10 cellular contexts compared by ENCODE assay signal in genomic region chr3:177338697-177339219, GRCh38.
A peak's percentile ranks its signal among the peaks of the same experiment; 100 is the strongest.
DNase-seq lines count a peak whose midpoint lies in the region; ATAC-seq and TF ChIP-seq lines count a peak whose summit lies in the region.
"Had no signal": no experiment of that assay in that cellular context is flagged by ENCODE, and none has a peak within 500 bp of the region (broad histone marks: within the 10 kb centered on the region; RNA-seq: fewer than 3 reads in every experiment).

No MANE protein-coding gene starts in this region.

- H3K36me3 ChIP-seq in esophagus squamous epithelium: no peaks in the 10 kb centered on the region
- H3K36me3 ChIP-seq: BLaER1 had no signal

- H3K4me3 Mint-ChIP-seq in activated CD4-positive, alpha-beta memory T cell treated with anti-CD3 and anti-CD28 coated beads for 36 hours: no peak overlapping the region
- H3K4me3 Mint-ChIP-seq in activated CD4-positive, alpha-beta memory T cell treated with anti-CD3 and anti-CD28 coated beads, Interleukin-2, amount 10 ng/mL, durations not matched to agents 7 days and 5 days: no peak overlapping the region
- H3K4me3 Mint-ChIP-seq in stimulated activated memory B cell treated with anti-CD40 and anti-IgM and Interleukin-4, amounts not matched to agents 10 μg/mL and 1 μg/mL and 100 μg/mL, for 72 hours: no peak overlapping the region

- no peaks in the 10 kb centered on the region for H3K27me3 ChIP-seq in esophagus squamous epithelium
- H3K27me3 ChIP-seq: BLaER1 had no signal

- 72 to 84% methylated on average over 3 of the region's 3 CpGs for WGBS in esophagus squamous epithelium, 2 donors

- peaks cover 4% of the 10 kb centered on the region for H3K27me3 Mint-ChIP-seq in activated CD4-positive, alpha-beta memory T cell treated with anti-CD3 and anti-CD28 coated beads for 36 hours
- no peaks in the 10 kb centered on the region for H3K27me3 Mint-ChIP-seq in activated CD4-positive, alpha-beta memory T cell treated with anti-CD3 and anti-CD28 coated beads, Interleukin-2, amount 10 ng/mL, durations not matched to agents 7 days and 5 days
- H3K27me3 Mint-ChIP-seq in stimulated activated memory B cell treated with anti-CD40 and anti-IgM and Interleukin-4, amounts not matched to agents 10 μg/mL and 1 μg/mL and 100 μg/mL, for 72 hours: no peaks in the 10 kb centered on the region

- peak; percentile 49 for ATAC-seq in stimulated activated memory B cell treated with anti-CD40 and anti-IgM and Interleukin-4, amounts not matched to agents 10 μg/mL and 1 μg/mL and 100 μg/mL, for 72 hours

- H3K36me3 Mint-ChIP-seq in activated CD4-positive, alpha-beta memory T cell treated with anti-CD3 and anti-CD28 coated beads for 36 hours: no peaks in the 10 kb centered on the region
- no peaks in the 10 kb centered on the region for H3K36me3 Mint-ChIP-seq in activated CD4-positive, alpha-beta memory T cell treated with anti-CD3 and anti-CD28 coated beads, Interleukin-2, amount 10 ng/mL, durations not matched to agents 7 days and 5 days (ENCODE audit: low read depth)
- H3K36me3 Mint-ChIP-seq in stimulated activated memory B cell treated with anti-CD40 and anti-IgM and Interleukin-4, amounts not matched to agents 10 μg/mL and 1 μg/mL and 100 μg/mL, for 72 hours: no peaks in the 10 kb centered on the region

- TF ChIP-seq CTCF in esophagus squamous epithelium (IDR thresholded peaks at IDR 0.05): no peak

- H3K9me3 Mint-ChIP-seq in activated CD4-positive, alpha-beta memory T cell treated with anti-CD3 and anti-CD28 coated beads for 36 hours: no peaks in the 10 kb centered on the region
- H3K9me3 Mint-ChIP-seq in activated CD4-positive, alpha-beta memory T cell treated with anti-CD3 and anti-CD28 coated beads, Interleukin-2, amount 10 ng/mL, durations not matched to agents 7 days and 5 days: no peaks in the 10 kb centered on the region
- no peaks in the 10 kb centered on the region for H3K9me3 Mint-ChIP-seq in stimulated activated memory B cell treated with anti-CD40 and anti-IgM and Interleukin-4, amounts not matched to agents 10 μg/mL and 1 μg/mL and 100 μg/mL, for 72 hours

- DNase-seq in activated CD4-positive, alpha-beta memory T cell treated with anti-CD3 and anti-CD28 coated beads for 36 hours: no peak
- DNase-seq in activated CD4-positive, alpha-beta memory T cell treated with anti-CD3 and anti-CD28 coated beads, Interleukin-2, amount 10 ng/mL, durations not matched to agents 7 days and 5 days: no peak
- DNase-seq in M059J (ENCODE audit: low read depth) (peak; percentile 27), dermis blood vessel endothelial cell (peak; percentile 32), esophagus squamous epithelium (lab: John Stamatoyannopoulos, UW) (no peak), ureter (ENCODE audit: low spot score) (no peak), NCI-H345 treated with DMSO at 0.1 percent for 48 hours (lab: John Stamatoyannopoulos, UW; ENCODE audit: unreplicated experiment) (no peak)
- DNase-seq: NCI-H187 treated with DMSO at 0.1 percent for 48 hours had no signal

- intact Hi-C loops in activated CD4-positive, alpha-beta memory T cell treated with anti-CD3 and anti-CD28 coated beads for 36 hours (cut with micrococcal nuclease): no loop called here
- intact Hi-C loops in esophagus squamous epithelium (cut with DNase I): no loop called here

- POLR2A ChIA-PET in activated CD4-positive, alpha-beta memory T cell treated with anti-CD3 and anti-CD28 coated beads for 36 hours (lab: Charles Lee): interaction anchor here (0.9 kb wide), 1 partner anchor 191 kb away, joined by 3 read pairs; no protein-coding TSS in a partner anchor
- POLR2A ChIA-PET in activated CD4-positive, alpha-beta memory T cell treated with anti-CD3 and anti-CD28 coated beads, Interleukin-2, amount 10 ng/mL, durations not matched to agents 7 days and 5 days (lab: Charles Lee): interaction anchor here (1.8 kb wide), 1 partner anchor 8 kb away, joined by 6 read pairs; no protein-coding TSS in a partner anchor

- H3K4me1 Mint-ChIP-seq in activated CD4-positive, alpha-beta memory T cell treated with anti-CD3 and anti-CD28 coated beads for 36 hours (ENCODE audit: low read depth): peaks cover 35% of the 10 kb centered on the region
- peaks cover 25% of the 10 kb centered on the region for H3K4me1 Mint-ChIP-seq in activated CD4-positive, alpha-beta memory T cell treated with anti-CD3 and anti-CD28 coated beads, Interleukin-2, amount 10 ng/mL, durations not matched to agents 7 days and 5 days
- H3K4me1 Mint-ChIP-seq in stimulated activated memory B cell treated with anti-CD40 and anti-IgM and Interleukin-4, amounts not matched to agents 10 μg/mL and 1 μg/mL and 100 μg/mL, for 72 hours: peaks cover 51% of the 10 kb centered on the region

- peak overlapping the region; percentile 38 for H3K27ac Mint-ChIP-seq in activated CD4-positive, alpha-beta memory T cell treated with anti-CD3 and anti-CD28 coated beads for 36 hours
- H3K27ac Mint-ChIP-seq in activated CD4-positive, alpha-beta memory T cell treated with anti-CD3 and anti-CD28 coated beads, Interleukin-2, amount 10 ng/mL, durations not matched to agents 7 days and 5 days: no peak overlapping the region
- H3K27ac Mint-ChIP-seq in stimulated activated memory B cell treated with anti-CD40 and anti-IgM and Interleukin-4, amounts not matched to agents 10 μg/mL and 1 μg/mL and 100 μg/mL, for 72 hours: peak overlapping the region; percentile 88

- no peak overlapping the region for H3K27ac ChIP-seq in esophagus squamous epithelium
- H3K27ac ChIP-seq: BLaER1 had no signal

- TF ChIP-seq POLR2A in esophagus squamous epithelium (IDR thresholded peaks at IDR 0.05): no peak

- no peak overlapping the region for H3K4me3 ChIP-seq in esophagus squamous epithelium
- H3K4me3 ChIP-seq: BLaER1 had no signal

- peaks cover 0 to 41% (median 8%) of the 10 kb centered on the region in 3 donors for H3K4me1 ChIP-seq in esophagus squamous epithelium

- H3K9me3 ChIP-seq in esophagus squamous epithelium: no peaks in the 10 kb centered on the region

- CTCF ChIA-PET in activated CD4-positive, alpha-beta memory T cell treated with anti-CD3 and anti-CD28 coated beads for 36 hours (lab: Charles Lee): interaction anchor here (2.2 kb wide), 1 partner anchor 21 kb away, joined by 8 read pairs; no protein-coding TSS in a partner anchor
- CTCF ChIA-PET in activated CD4-positive, alpha-beta memory T cell treated with anti-CD3 and anti-CD28 coated beads, Interleukin-2, amount 10 ng/mL, durations not matched to agents 7 days and 5 days (lab: Charles Lee): interaction anchor here (0.7 kb wide), 1 partner anchor 22 kb away, joined by 3 read pairs; no protein-coding TSS in a partner anchor

Comparison
In these comparisons a context has a peak if more than half of its experiments do, and no peak if none do; other contexts are left out.
1. DNase-seq: peak in M059J (single experiment) and dermis blood vessel endothelial cell (single experiment); none in activated CD4-positive, alpha-beta memory T cell treated with anti-CD3 and anti-CD28 coated beads for 36 hours (single experiment), activated CD4-positive, alpha-beta memory T cell treated with anti-CD3 and anti-CD28 coated beads, Interleukin-2, amount 10 ng/mL, durations not matched to agents 7 days and 5 days (single experiment), esophagus squamous epithelium (single experiment), ureter (single experiment) and NCI-H345 treated with DMSO at 0.1 percent for 48 hours (single experiment).